8 cellular contexts compared by ENCODE assay signal in genomic region chr1:210400043-210400840, GRCh38.
DNase-seq lines count a peak whose midpoint lies in the region; ATAC-seq and TF ChIP-seq lines count a peak whose summit lies in the region.

No MANE protein-coding gene starts in this region.

- H3K4me3 ChIP-seq in Caco-2 (ENCODE audit: low read depth, low read length) (no peak overlapping the region), mesendoderm (ENCODE audit: low read length) (no peak overlapping the region)

- no peaks in the 10 kb centered on the region for H3K27me3 ChIP-seq in Caco-2 (replicated peaks; ENCODE audit: control insufficient read depth, insufficient read depth, low read length)
- no peaks in the 10 kb centered on the region for H3K27me3 ChIP-seq in mesendoderm (ENCODE audit: insufficient read depth, low read length, poor library complexity)

- no peak overlapping the region for H2AK5ac ChIP-seq in mesendoderm (ENCODE audit: low read length)

- POLR2A ChIA-PET in Caco-2 (lab: Charles Lee): no interaction called here

- H3K36me3 ChIP-seq in Caco-2 (ENCODE audit: control insufficient read depth, insufficient read depth, low read length) (no peaks in the 10 kb centered on the region), mesendoderm (ENCODE audit: control insufficient read depth, insufficient read depth, low read length) (no peaks in the 10 kb centered on the region)

- H3K18ac ChIP-seq in mesendoderm (ENCODE audit: low read length): no peak overlapping the region

- H3K9me3 Mint-ChIP-seq in Caco-2 (ENCODE audit: unreplicated experiment): no peaks in the 10 kb centered on the region

- peak overlapping the region; percentile 62 for H3K27ac Mint-ChIP-seq in Caco-2 (ENCODE audit: unreplicated experiment)

- no peaks in the 10 kb centered on the region for H3K4me1 ChIP-seq in Caco-2
- H3K4me1 ChIP-seq in mesendoderm (ENCODE audit: control insufficient read depth, low read depth, low read length): no peaks in the 10 kb centered on the region

- BruUV-seq in Caco-2 (replicated peaks; lab: Mats Ljungman, UMichigan): no TSS peak

- peak overlapping the region; percentile 80 for H3K56ac ChIP-seq in mesendoderm (ENCODE audit: low read length)

- CTCF ChIA-PET in Caco-2 (lab: Charles Lee): interaction anchor here (0.8 to 1.6 kb wide), 3 partner anchors 15 to 40 kb away, joined by 4 to 10 read pairs (median 4); no protein-coding TSS in a partner anchor

- no peak overlapping the region for H3K27ac ChIP-seq in mesendoderm (ENCODE audit: low read depth, low read length)

- H4K5ac ChIP-seq in mesendoderm (ENCODE audit: low read length): peak overlapping the region; percentile 49

- no peak overlapping the region for H2BK5ac ChIP-seq in mesendoderm (ENCODE audit: low read length)

- H3K4me3 Mint-ChIP-seq in Caco-2 (ENCODE audit: unreplicated experiment): no peak overlapping the region

- no peak overlapping the region for H2BK120ac ChIP-seq in mesendoderm (ENCODE audit: low read depth, low read length)

- no peaks in the 10 kb centered on the region for H3K9me3 ChIP-seq in Caco-2

- H3K4ac ChIP-seq in mesendoderm (ENCODE audit: low read depth, low read length): no peak overlapping the region

- no peak overlapping the region for H4K8ac ChIP-seq in mesendoderm (ENCODE audit: low read depth, low read length)

- no peak overlapping the region for H3K4me2 ChIP-seq in mesendoderm (ENCODE audit: low read length)

- no CpG with 5 or more reads among the region's 5 CpGs for WGBS in mesendoderm (ENCODE audit: extremely low coverage, insufficient coverage, low lambda C conversion rate)

- no peak overlapping the region for H3K23ac ChIP-seq in mesendoderm (ENCODE audit: low read length)

- no peaks in the 10 kb centered on the region for H3K36me3 Mint-ChIP-seq in Caco-2 (ENCODE audit: insufficient read depth, unreplicated experiment)

- H3K4me1 Mint-ChIP-seq in Caco-2 (ENCODE audit: low read depth, unreplicated experiment): peaks cover 14% of the 10 kb centered on the region

- H3K79me1 ChIP-seq in mesendoderm (ENCODE audit: low read length): no peaks in the 10 kb centered on the region

- peak; percentile 97 for ATAC-seq in GM19351 (IDR thresholded peaks at IDR 0.05; ENCODE audit: unreplicated experiment)
- ATAC-seq in HG03354 (IDR thresholded peaks at IDR 0.05; ENCODE audit: poor library complexity, severe bottlenecking, unreplicated experiment): peak; percentile 96

- no peaks in the 10 kb centered on the region for H3K27me3 Mint-ChIP-seq in Caco-2 (ENCODE audit: insufficient read depth, unreplicated experiment)

- TF ChIP-seq CTCF in Caco-2 (IDR thresholded peaks at IDR 0.05; ENCODE audit: insufficient read depth in 1 of 2, low read depth in 1 of 2, low read length in 1 of 2, severe bottlenecking in 1 of 2, unreplicated experiment in 1 of 2): peak; percentile 83 to 92

- peak overlapping the region; percentile 20 for H3K9ac ChIP-seq in mesendoderm (ENCODE audit: low read length)

- intact Hi-C loops in Caco-2 (cut with micrococcal nuclease; ENCODE audit: unreplicated experiment): loop anchor here (1.0 kb wide), 5 partner anchors 21 to 257 kb away; no protein-coding TSS in a partner anchor

- H2BK15ac ChIP-seq in mesendoderm (replicated peaks; ENCODE audit: low read depth): no peak overlapping the region

- peak; percentile 71 to 79 for DNase-seq in Caco-2
- peak; percentile 56 for DNase-seq in NCI-H446 treated with DMSO at 0.1 percent for 48 hours (lab: John Stamatoyannopoulos, UW)
- DNase-seq in activated CD4-positive, alpha-beta T cell treated with anti-CD3 and anti-CD28 coated beads for 48 hours: peak; percentile 71
- DNase-seq in effector CD4-positive, alpha-beta T cell: peak; percentile 6
- DNase-seq in mesendoderm: peak; percentile 86
- peak; percentile 41 for DNase-seq in stromal cell of bone marrow (ENCODE audit: low read depth)

- H3K79me2 ChIP-seq in mesendoderm (ENCODE audit: control insufficient read depth, insufficient read depth, low read length): no peaks in the 10 kb centered on the region

Comparison
In these comparisons a context has a peak if more than half of its experiments do, and no peak if none do; other contexts are left out.
1. DNase-seq: peak in every context shown above with its lines; median percentile 86 in mesendoderm; 75 in Caco-2; 71 in activated CD4-positive, alpha-beta T cell treated with anti-CD3 and anti-CD28 coated beads for 48 hours; 56 in NCI-H446 treated with DMSO at 0.1 percent for 48 hours; 41 in stromal cell of bone marrow; 6 in effector CD4-positive, alpha-beta T cell.